ENCODE assay signal across 9 cellular contexts in the genomic region with DNA sequence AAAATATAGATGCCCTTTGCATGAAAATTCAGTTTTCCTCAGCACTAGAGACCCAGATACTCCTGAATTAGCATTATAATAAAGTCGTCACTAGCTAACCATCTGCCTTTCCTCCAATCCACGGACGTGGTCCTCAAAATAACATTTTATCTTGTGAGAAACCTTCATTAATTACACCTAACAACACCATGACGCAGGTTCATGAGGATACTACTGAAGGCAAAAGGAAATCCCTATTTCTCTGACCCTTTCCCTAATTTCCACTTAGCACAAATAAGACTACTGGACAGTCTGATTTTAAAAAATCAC. TPM values are rescaled to one million over a fixed set of nuclear protein-coding genes. Genes with fewer than 3 reads are reported as not detected.
DNase-seq lines count a peak whose midpoint lies in the region; ATAC-seq lines count a peak whose summit lies in the region.
"Had no signal": no experiment of that assay in that cellular context is flagged by ENCODE, and none has a peak within 500 bp of the region (broad histone marks: within the 10 kb centered on the region; RNA-seq: fewer than 3 reads in every experiment).

No MANE protein-coding gene starts in this region.

- H3K9ac ChIP-seq in adipocyte (ENCODE audit: low read length): peak overlapping the region; percentile 96

- peaks cover 4% of the 10 kb centered on the region for H3K36me3 ChIP-seq in adipocyte (ENCODE audit: control insufficient read depth, insufficient read depth, low read length, severe bottlenecking)

- no peaks in the 10 kb centered on the region for H3K9me3 ChIP-seq in adipocyte (ENCODE audit: control insufficient read depth, low read length)

- DNase-seq in DMS 273 (lab: John Stamatoyannopoulos, UW; ENCODE audit: unreplicated experiment) (peak; percentile 17), DMS 273 treated with DMSO at 0.1 percent for 48 hours (lab: John Stamatoyannopoulos, UW) (no peak), adipocyte (ENCODE audit: low read depth) (no peak), substantia nigra (lab: John Stamatoyannopoulos, UW) (no peak), mesenteric fat pad (ENCODE audit: low spot score) (no peak), D341Med (ENCODE audit: low spot score) (no peak)
- DNase-seq: 8988T had no signal

- H3K4me1 ChIP-seq in adipocyte (ENCODE audit: control insufficient read depth, insufficient read depth, low read length): peaks cover 32% of the 10 kb centered on the region

- no peak for ATAC-seq in GM18909 (IDR thresholded peaks at IDR 0.05; ENCODE audit: poor library complexity, unreplicated experiment)

- H3K27me3 ChIP-seq in adipocyte (replicated peaks; ENCODE audit: control insufficient read depth, insufficient read depth, low read length) (no peaks in the 10 kb centered on the region), layer of hippocampus (ENCODE audit: control insufficient read depth, insufficient read depth, low read length) (no peaks in the 10 kb centered on the region)

- peak overlapping the region; percentile 96 for H3K27ac ChIP-seq in layer of hippocampus (ENCODE audit: low read depth, low read length)
- H3K27ac ChIP-seq in substantia nigra (ENCODE audit: low read depth, low read length, poor library complexity, severe bottlenecking): peak overlapping the region; percentile 99

- peak overlapping the region; percentile 93 for H3K4me3 ChIP-seq in adipocyte (ENCODE audit: low read length)

RNA-seq across cellular contexts. Expression of a gene that starts 1.3 kb away (rescaled TPM):
- 66.4 TPM for total RNA-seq in mesenteric fat pad

RNA-seq across cellular contexts. Expression of a gene that starts 32.4 kb away (rescaled TPM):
- total RNA-seq in mesenteric fat pad: 7.0 TPM
